Comparison of ENCODE assay signal across 1 cellular context in genomic region chr10:48366261-48366660, GRCh38.
TF ChIP-seq lines count a peak whose summit lies in the region.

No MANE protein-coding gene starts in this region.

TF ChIP-seq in GM12878, 131 proteins besides CTCF, POLR2A, EP300 and RAD21:
- TF ChIP-seq SRF (IDR thresholded peaks at IDR 0.05; ENCODE audit: low read depth in 2 of 2, low read length in 2 of 2) = peak; percentile 66 to 95
- TF ChIP-seq POU2F2 (IDR thresholded peaks at IDR 0.05; ENCODE audit: borderline replicate concordance, low read depth, low read length) = no peak
- TF ChIP-seq KLF5 (IDR thresholded peaks at IDR 0.05; ENCODE audit: partially characterized antibody) = no peak
- no peak for TF ChIP-seq ATF3 (IDR thresholded peaks at IDR 0.05; ENCODE audit: borderline replicate concordance, extremely low read depth, low read depth, low read length)
- TF ChIP-seq, protein P1, sequence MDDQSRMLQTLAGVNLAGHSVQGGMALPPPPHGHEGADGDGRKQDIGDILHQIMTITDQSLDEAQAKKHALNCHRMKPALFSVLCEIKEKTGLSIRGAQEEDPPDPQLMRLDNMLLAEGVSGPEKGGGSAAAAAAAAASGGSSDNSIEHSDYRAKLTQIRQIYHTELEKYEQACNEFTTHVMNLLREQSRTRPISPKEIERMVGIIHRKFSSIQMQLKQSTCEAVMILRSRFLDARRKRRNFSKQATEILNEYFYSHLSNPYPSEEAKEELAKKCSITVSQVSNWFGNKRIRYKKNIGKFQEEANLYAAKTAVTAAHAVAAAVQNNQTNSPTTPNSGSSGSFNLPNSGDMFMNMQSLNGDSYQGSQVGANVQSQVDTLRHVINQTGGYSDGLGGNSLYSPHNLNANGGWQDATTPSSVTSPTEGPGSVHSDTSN (IDR thresholded peaks at IDR 0.05; ENCODE audit: insufficient replicate concordance, low read depth, low read length) = no peak
- TF ChIP-seq ZNF384 (IDR thresholded peaks at IDR 0.05; ENCODE audit: borderline replicate concordance, low read depth, low read length) = no peak
